9 cellular contexts compared by ENCODE assay signal in the genomic region with DNA sequence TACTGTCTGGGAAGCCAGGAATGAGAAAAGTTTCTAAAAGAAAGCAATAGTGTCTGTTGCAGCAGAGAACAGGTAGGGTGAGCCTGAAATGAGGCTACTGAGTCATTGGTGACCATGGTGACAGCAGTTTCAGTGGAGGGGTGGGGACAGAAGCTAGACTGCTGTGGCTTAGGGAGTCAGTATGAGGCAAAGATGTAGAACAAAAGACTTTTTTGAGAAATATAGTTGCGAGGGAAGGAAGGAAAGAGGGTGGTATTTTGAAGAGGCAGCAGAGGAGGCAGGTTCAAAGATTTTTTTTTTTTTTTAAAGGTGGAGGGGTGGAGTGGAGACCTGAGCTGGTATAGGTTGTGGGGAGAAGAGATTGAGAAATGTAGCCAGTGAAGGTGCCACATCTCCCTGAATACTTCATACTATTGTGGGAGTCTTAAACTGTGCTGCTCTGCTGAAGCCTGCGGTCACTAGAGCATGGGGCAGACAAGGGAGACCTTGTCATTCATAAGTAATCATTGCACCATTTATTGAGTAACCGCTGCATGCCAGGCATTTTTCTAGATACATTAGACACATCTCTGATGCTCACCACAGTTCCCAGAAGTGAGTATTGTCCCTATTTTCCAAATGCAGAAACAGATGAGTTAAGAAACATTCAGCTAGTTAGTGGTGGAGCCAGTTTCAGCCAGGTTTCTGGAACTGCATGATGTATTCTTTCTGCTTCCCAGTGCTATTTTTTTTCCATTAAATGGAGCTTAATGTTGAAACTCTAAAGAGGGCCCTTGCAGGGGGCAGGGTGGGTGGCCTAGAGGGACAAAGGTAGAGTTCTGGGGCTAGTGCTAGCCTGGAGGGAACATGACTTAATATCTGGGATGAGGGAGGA. TPM values are rescaled to one million over a fixed set of nuclear protein-coding genes. Genes with fewer than 3 reads are reported as not detected.
DNase-seq lines count a peak whose midpoint lies in the region; ATAC-seq and TF ChIP-seq lines count a peak whose summit lies in the region.
"Had no signal": no experiment of that assay in that cellular context is flagged by ENCODE, and none has a peak within 500 bp of the region (broad histone marks: within the 10 kb centered on the region; RNA-seq: fewer than 3 reads in every experiment).

No MANE protein-coding gene starts in this region.

- POLR2A ChIA-PET in OCI-LY7 (lab: Charles Lee): interaction anchor here (0.6 to 2.1 kb wide), 5 partner anchors 9 to 50 kb away, joined by 3 to 9 read pairs (median 4); partner anchors contain the start of gene STIM1

- peak; percentile 94 for DNase-seq in GM04503 (ENCODE audit: low read depth)
- no peak for DNase-seq in OCI-LY7 (ENCODE audit: low spot score)
- peak; percentile 49 for DNase-seq in activated gamma-delta T cell treated with anti-CD3 and anti-CD28 coated beads, Interleukin-2, amount 50 U/mL, for 16 hours (ENCODE audit: low read depth)
- peak; percentile 90 for DNase-seq in iris pigment epithelial cell (ENCODE audit: low read depth)
- DNase-seq in stimulated activated CD8-positive, alpha-beta memory T cell treated with anti-CD3 and anti-CD28 coated beads, Interleukin-12 subunit alpha, Interleukin-12 subunit beta, amount 100 ng/mL, for 1 hour (ENCODE audit: low read depth): peak; percentile 40
- no peak for DNase-seq in NCI-H748 (lab: John Stamatoyannopoulos, UW; ENCODE audit: unreplicated experiment)
- no peak for DNase-seq in 8988T

- CTCF ChIA-PET in OCI-LY7 (lab: Charles Lee; ENCODE audit: unreplicated experiment): interaction anchor here (0.6 kb wide), 1 partner anchor 15 kb away, joined by 3 read pairs; no protein-coding TSS in a partner anchor

- H3K4me2 ChIP-seq in OCI-LY7 (ENCODE audit: low read length): peak overlapping the region; percentile 13; the same call in 1 of the 2 replicates

- no peak for TF ChIP-seq CTCF in OCI-LY7 (conservative IDR thresholded peaks at IDR 0.05; ENCODE audit: low read length)

- H3K36me3 ChIP-seq in OCI-LY7 (ENCODE audit: insufficient read depth, low read length): no peaks in the 10 kb centered on the region
- H3K36me3 ChIP-seq: tibial artery had no signal

- BruUV-seq in OCI-LY7 (replicated peaks; lab: Mats Ljungman, UMichigan): no TSS peak

- no peak overlapping the region for H2AFZ ChIP-seq in OCI-LY7 (ENCODE audit: low read length)

- no peaks in the 10 kb centered on the region for H3K9me3 ChIP-seq in OCI-LY7 (ENCODE audit: low read length)
- H3K9me3 ChIP-seq: tibial artery had no signal

- intact Hi-C loops in OCI-LY7 (cut with micrococcal nuclease; ENCODE audit: unreplicated experiment): no loop called here

- no peak overlapping the region for H3K27ac ChIP-seq in OCI-LY7 (ENCODE audit: low read depth, low read length, poor library complexity, severe bottlenecking)
- H3K27ac ChIP-seq: tibial artery had no signal

- no peaks in the 10 kb centered on the region; the same call in 1 of the 2 replicates for H4K20me1 ChIP-seq in OCI-LY7 (ENCODE audit: insufficient read depth, low read length)

- H3K9me2 ChIP-seq in OCI-LY7 (ENCODE audit: insufficient read depth, low read length): no peaks in the 10 kb centered on the region

- H3K79me2 ChIP-seq in OCI-LY7 (ENCODE audit: insufficient read depth, low read depth, low read length): peaks cover 33% of the 10 kb centered on the region; the same call in 1 of the 2 replicates

- H3K4me3 ChIP-seq in OCI-LY7 (ENCODE audit: low read depth, low read length, poor library complexity, severe bottlenecking): no peak overlapping the region
- H3K4me3 ChIP-seq: tibial artery had no signal

- ATAC-seq in HG02678 (IDR thresholded peaks at IDR 0.05; ENCODE audit: unreplicated experiment): peak; percentile 78

- peaks cover 62% of the 10 kb centered on the region for H3K4me1 ChIP-seq in OCI-LY7 (ENCODE audit: insufficient read depth, low read length, poor library complexity, severe bottlenecking)

RNA-seq across cellular contexts. Expression of gene STIM1, which starts 49.9 kb away (rescaled TPM):
- 20.9 and 21.0 TPM in 2 replicates for total RNA-seq in OCI-LY7 (2014; rRNA removed; shearing (Covaris generic))
- 49.1 and 55.4 TPM in 2 replicates for total RNA-seq in OCI-LY7 (2022)

Comparison
In these comparisons a context has a peak if more than half of its experiments do, and no peak if none do; other contexts are left out.
1. DNase-seq: peak in GM04503 (single experiment), activated gamma-delta T cell treated with anti-CD3 and anti-CD28 coated beads, Interleukin-2, amount 50 U/mL, for 16 hours (single experiment), iris pigment epithelial cell (single experiment) and stimulated activated CD8-positive, alpha-beta memory T cell treated with anti-CD3 and anti-CD28 coated beads, Interleukin-12 subunit alpha, Interleukin-12 subunit beta, amount 100 ng/mL, for 1 hour (single experiment); none in OCI-LY7 (single experiment), NCI-H748 (single experiment) and 8988T (single experiment).